In the genomic region with DNA sequence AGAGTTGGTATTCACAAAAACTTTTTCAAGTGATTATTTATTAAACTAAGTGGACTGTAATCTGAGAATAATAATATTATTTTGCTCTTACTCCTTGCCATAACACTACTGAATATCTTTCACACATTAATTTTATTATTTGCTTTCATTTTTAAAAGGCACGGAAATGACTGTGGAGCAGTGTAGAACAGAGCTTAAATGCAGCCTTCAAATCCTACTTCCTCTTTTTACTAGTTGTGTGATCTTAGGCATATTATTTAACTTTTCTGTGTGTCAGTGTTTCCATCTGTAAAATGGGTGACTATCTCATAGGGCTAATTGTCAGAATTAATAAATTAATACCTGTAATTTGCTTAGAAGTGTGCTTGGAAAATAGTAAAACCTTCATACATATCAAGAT, we compare ENCODE assay signal across 11 cellular contexts. TPM values are rescaled to one million over a fixed set of nuclear protein-coding genes. Genes with fewer than 3 reads are reported as not detected.
DNase-seq lines count a peak whose midpoint lies in the region; ATAC-seq and TF ChIP-seq lines count a peak whose summit lies in the region.
"Had no signal": no experiment of that assay in that cellular context is flagged by ENCODE, and none has a peak within 500 bp of the region (broad histone marks: within the 10 kb centered on the region; RNA-seq: fewer than 3 reads in every experiment).

No MANE protein-coding gene starts in this region.

- H3K4me1 ChIP-seq in tibial artery, result peaks cover 0 to 19% (median 3%) of the 10 kb centered on the region in 4 donors
- no peaks in the 10 kb centered on the region for H3K4me1 ChIP-seq in Caco-2
- H3K4me1 ChIP-seq in CD8-positive, alpha-beta memory T cell (ENCODE audit: insufficient read depth, low read length), result no peaks in the 10 kb centered on the region

- H3K27me3 ChIP-seq in tibial artery (no peaks in the 10 kb centered on the region), Caco-2 (replicated peaks; ENCODE audit: control insufficient read depth, insufficient read depth, low read length) (no peaks in the 10 kb centered on the region)
- no peaks in the 10 kb centered on the region for H3K27me3 ChIP-seq in CD8-positive, alpha-beta memory T cell (ENCODE audit: insufficient read depth, low read length, poor library complexity, severe bottlenecking)

- H3K27ac Mint-ChIP-seq in Caco-2 (ENCODE audit: unreplicated experiment), result no peak overlapping the region
- H3K27ac Mint-ChIP-seq in CD8-positive, alpha-beta memory T cell, result no peak overlapping the region
- H3K27ac Mint-ChIP-seq: activated naive CD8-positive, alpha-beta T cell treated with anti-CD3 and anti-CD28 coated beads, Interleukin-2, amount 50 U/mL, for 24 hours had no signal

- CTCF ChIA-PET in Caco-2 (lab: Charles Lee), result no interaction called here
- CTCF ChIA-PET in CD8-positive, alpha-beta memory T cell (lab: Charles Lee), result no interaction called here

- H3K27me3 Mint-ChIP-seq in Caco-2 (ENCODE audit: insufficient read depth, unreplicated experiment), result peaks cover 7% of the 10 kb centered on the region
- no peaks in the 10 kb centered on the region for H3K27me3 Mint-ChIP-seq in CD8-positive, alpha-beta memory T cell
- H3K27me3 Mint-ChIP-seq: activated naive CD8-positive, alpha-beta T cell treated with anti-CD3 and anti-CD28 coated beads, Interleukin-2, amount 50 U/mL, for 24 hours had no signal

- peak; percentile 93 for ATAC-seq in GM18861 (IDR thresholded peaks at IDR 0.05; ENCODE audit: unreplicated experiment)
- peak; percentile 87 for ATAC-seq in GM21423 (IDR thresholded peaks at IDR 0.05; ENCODE audit: unreplicated experiment)
- peak; percentile 92 for ATAC-seq in HG03280 (IDR thresholded peaks at IDR 0.05; ENCODE audit: unreplicated experiment)
- ATAC-seq: activated naive CD8-positive, alpha-beta T cell treated with anti-CD3 and anti-CD28 coated beads, Interleukin-2, amount 50 U/mL, for 24 hours; sciatic nerve had no signal

- H3K9me3 ChIP-seq in tibial artery, result no peaks in the 10 kb centered on the region
- no peaks in the 10 kb centered on the region for H3K9me3 ChIP-seq in Caco-2
- H3K9me3 ChIP-seq in CD8-positive, alpha-beta memory T cell (ENCODE audit: low read length), result no peaks in the 10 kb centered on the region
- H3K9me3 ChIP-seq: thoracic aorta had no signal

- no peak overlapping the region for H3K4me3 ChIP-seq in tibial artery
- H3K4me3 ChIP-seq in Caco-2 (ENCODE audit: low read depth, low read length), result no peak overlapping the region
- no peak overlapping the region for H3K4me3 ChIP-seq in CD8-positive, alpha-beta memory T cell (ENCODE audit: low read length)
- H3K4me3 ChIP-seq: thoracic aorta had no signal

- H3K27ac ChIP-seq in tibial artery, result no peak overlapping the region
- no peak overlapping the region for H3K27ac ChIP-seq in CD8-positive, alpha-beta memory T cell (ENCODE audit: low read depth, low read length)
- H3K27ac ChIP-seq: thoracic aorta had no signal

- no peaks in the 10 kb centered on the region for H3K36me3 Mint-ChIP-seq in Caco-2 (ENCODE audit: insufficient read depth, unreplicated experiment)
- no peaks in the 10 kb centered on the region for H3K36me3 Mint-ChIP-seq in CD8-positive, alpha-beta memory T cell

- no peak overlapping the region for H3K4me3 Mint-ChIP-seq in Caco-2 (ENCODE audit: unreplicated experiment)
- no peak overlapping the region for H3K4me3 Mint-ChIP-seq in CD8-positive, alpha-beta memory T cell
- H3K4me3 Mint-ChIP-seq: activated naive CD8-positive, alpha-beta T cell treated with anti-CD3 and anti-CD28 coated beads, Interleukin-2, amount 50 U/mL, for 24 hours had no signal

- H3K36me3 ChIP-seq in tibial artery, result no peaks in the 10 kb centered on the region
- H3K36me3 ChIP-seq in Caco-2 (ENCODE audit: control insufficient read depth, insufficient read depth, low read length), result no peaks in the 10 kb centered on the region
- no peaks in the 10 kb centered on the region for H3K36me3 ChIP-seq in CD8-positive, alpha-beta memory T cell (ENCODE audit: insufficient read depth, low read length)
- H3K36me3 ChIP-seq: thoracic aorta had no signal

- intact Hi-C loops in tibial artery (cut with DNase I; ENCODE audit: low total_unique reads), result no loop called here
- intact Hi-C loops in Caco-2 (cut with micrococcal nuclease; ENCODE audit: unreplicated experiment), result no loop called here

- POLR2A ChIA-PET in Caco-2 (lab: Charles Lee), result no interaction called here
- POLR2A ChIA-PET in CD8-positive, alpha-beta memory T cell (lab: Charles Lee), result no interaction called here

- TF ChIP-seq CTCF in tibial artery (IDR thresholded peaks at IDR 0.05) (no peak), Caco-2 (IDR thresholded peaks at IDR 0.05; ENCODE audit: insufficient read depth in 1 of 2, low read depth in 1 of 2, low read length in 1 of 2, severe bottlenecking in 1 of 2, unreplicated experiment in 1 of 2) (no peak)

- H3K9me3 Mint-ChIP-seq in Caco-2 (ENCODE audit: unreplicated experiment), result no peaks in the 10 kb centered on the region
- peaks cover 0 to 21% (median 3%) of the 10 kb centered on the region in 5 donors for H3K9me3 Mint-ChIP-seq in CD8-positive, alpha-beta memory T cell
- H3K9me3 Mint-ChIP-seq: activated naive CD8-positive, alpha-beta T cell treated with anti-CD3 and anti-CD28 coated beads, Interleukin-2, amount 50 U/mL, for 24 hours had no signal

- DNase-seq in OCI-M1 (lab: John Stamatoyannopoulos, UW) (peak; percentile 37), tibial artery (no peak), Caco-2 (no peak)
- DNase-seq in activated T-cell treated with anti-CD3 and anti-CD28 coated beads, Interleukin-2, amount 50 U/mL, for 48 hours, result no peak
- DNase-seq in CD8-positive, alpha-beta memory T cell, result no peak
- DNase-seq: activated naive CD8-positive, alpha-beta T cell treated with anti-CD3 and anti-CD28 coated beads, Interleukin-2, amount 50 U/mL, for 24 hours had no signal

- BruUV-seq in Caco-2 (replicated peaks; lab: Mats Ljungman, UMichigan), result no TSS peak

- H3K4me1 Mint-ChIP-seq in Caco-2 (ENCODE audit: low read depth, unreplicated experiment), result no peaks in the 10 kb centered on the region
- no peaks in the 10 kb centered on the region for H3K4me1 Mint-ChIP-seq in CD8-positive, alpha-beta memory T cell
- H3K4me1 Mint-ChIP-seq: activated naive CD8-positive, alpha-beta T cell treated with anti-CD3 and anti-CD28 coated beads, Interleukin-2, amount 50 U/mL, for 24 hours had no signal

RNA-seq across cellular contexts. Expression of a gene that starts 55.5 kb away (rescaled TPM):
- total RNA-seq in Caco-2 (2022), result 0.21 and 0.43 TPM in 2 replicates
- under 1 TPM; 0.15 to 0.22 TPM for total RNA-seq in CD8-positive, alpha-beta memory T cell
- not detected for polyA plus RNA-seq in CD8-positive, alpha-beta memory T cell
